In the genomic region with DNA sequence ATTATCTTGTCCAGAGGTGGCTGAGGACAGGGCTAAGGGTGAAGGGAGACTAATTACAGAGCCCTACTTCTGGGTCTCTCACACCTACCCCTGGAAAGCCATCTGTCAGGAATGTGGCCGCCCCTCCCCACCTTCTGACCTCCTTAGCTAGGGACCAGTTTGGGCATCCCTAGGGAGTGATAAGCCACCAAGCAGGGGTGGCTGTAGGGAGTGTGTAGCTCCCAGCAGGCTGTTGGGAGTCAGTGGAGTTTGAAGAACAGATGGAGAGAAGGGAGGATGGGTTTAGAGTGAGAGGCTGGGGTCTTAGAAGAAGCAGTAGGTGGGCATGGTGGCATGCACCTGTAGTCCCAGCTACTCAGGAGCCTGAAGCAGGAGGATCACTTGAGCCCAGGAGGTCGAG, we compare ENCODE assay signal across 13 cellular contexts. TPM values are rescaled to one million over a fixed set of nuclear protein-coding genes. Genes with fewer than 3 reads are reported as not detected.
DNase-seq lines count a peak whose midpoint lies in the region; ATAC-seq and TF ChIP-seq lines count a peak whose summit lies in the region.
"Had no signal": no experiment of that assay in that cellular context is flagged by ENCODE, and none has a peak within 500 bp of the region (broad histone marks: within the 10 kb centered on the region; RNA-seq: fewer than 3 reads in every experiment).

No MANE protein-coding gene starts in this region.

- H3K27ac ChIP-seq in CD8-positive, alpha-beta memory T cell (ENCODE audit: low read depth, low read length) = no peak overlapping the region
- H3K27ac ChIP-seq in colonic mucosa (no peak overlapping the region), RWPE1 (no peak overlapping the region)
- H3K27ac ChIP-seq: cardiac muscle cell, vagina had no signal

- CTCF ChIA-PET in CD8-positive, alpha-beta memory T cell (lab: Charles Lee) = no interaction called here
- CTCF ChIA-PET in RWPE1 (lab: Yijun Ruan, JAX) = interaction anchor here (0.6 to 3.1 kb wide), 4 partner anchors 10 to 655 kb away, joined by 3 to 11 read pairs (median 4); no protein-coding TSS in a partner anchor

- no peak for ATAC-seq in esophagus mucosa

- peaks cover 29% of the 10 kb centered on the region for H3K27me3 ChIP-seq in CD8-positive, alpha-beta memory T cell (ENCODE audit: insufficient read depth, low read length, poor library complexity, severe bottlenecking)
- no peaks in the 10 kb centered on the region for H3K27me3 ChIP-seq in colonic mucosa
- H3K27me3 ChIP-seq: vagina had no signal

- H3K27me3 Mint-ChIP-seq in CD8-positive, alpha-beta memory T cell = peaks cover 55 to 75% of the 10 kb centered on the region in 2 donors
- H3K27me3 Mint-ChIP-seq in IgD-negative memory B cell (peaks cover 38% of the 10 kb centered on the region), neural crest cell (ENCODE audit: low read depth) (peaks cover 13% of the 10 kb centered on the region)

- peak overlapping the region in 1 of 2 donors; percentile 73 for H3K9ac ChIP-seq in colonic mucosa (ENCODE audit: low read depth in 2 of 2, low read length in 2 of 2)

- no peak overlapping the region for H3K4me3 ChIP-seq in CD8-positive, alpha-beta memory T cell (ENCODE audit: low read length)
- H3K4me3 ChIP-seq in colonic mucosa = peak overlapping the region; percentile 79

- intact Hi-C loops in colonic mucosa (cut with DNase I) = no loop called here

- H3K36me3 Mint-ChIP-seq in CD8-positive, alpha-beta memory T cell = no peaks in the 10 kb centered on the region
- peaks cover 2% of the 10 kb centered on the region for H3K36me3 Mint-ChIP-seq in IgD-negative memory B cell
- no peaks in the 10 kb centered on the region for H3K36me3 Mint-ChIP-seq in neural crest cell (ENCODE audit: low read depth)

- H3K4me3 Mint-ChIP-seq in CD8-positive, alpha-beta memory T cell = peak overlapping the region; percentile 64 to 80 (median 76)
- H3K4me3 Mint-ChIP-seq in IgD-negative memory B cell (peak overlapping the region; percentile 70 to 89 (median 86)), neural crest cell (peak overlapping the region; percentile 85)

- no peak for DNase-seq in CD8-positive, alpha-beta memory T cell
- DNase-seq in colonic mucosa = no peak
- DNase-seq in neural crest cell (ENCODE audit: low read depth, low spot score) = no peak
- no peak for DNase-seq in RWPE1 (ENCODE audit: low spot score)
- no peak for DNase-seq in dermis blood vessel endothelial cell
- DNase-seq: activated CD8-positive, alpha-beta memory T cell treated with anti-CD3 and anti-CD28 coated beads, Interleukin-2, amount 50 U/mL, for 4 hours had no signal

- TF ChIP-seq CTCF in colonic mucosa (IDR thresholded peaks at IDR 0.05) (no peak), neural crest cell (conservative IDR thresholded peaks at IDR 0.05) (no peak), RWPE1 (conservative IDR thresholded peaks at IDR 0.05; ENCODE audit: low read depth) (no peak)

- H3K4me1 ChIP-seq in CD8-positive, alpha-beta memory T cell (ENCODE audit: insufficient read depth, low read length) = peaks cover 5% of the 10 kb centered on the region
- no peaks in the 10 kb centered on the region for H3K4me1 ChIP-seq in colonic mucosa
- H3K4me1 ChIP-seq: vagina had no signal

- no peaks in the 10 kb centered on the region for H3K36me3 ChIP-seq in CD8-positive, alpha-beta memory T cell (ENCODE audit: insufficient read depth, low read length)
- no peaks in the 10 kb centered on the region for H3K36me3 ChIP-seq in colonic mucosa
- H3K36me3 ChIP-seq: cardiac muscle cell, left lung, vagina had no signal

- no peaks in the 10 kb centered on the region for H3K9me3 ChIP-seq in CD8-positive, alpha-beta memory T cell (ENCODE audit: low read length)
- no peaks in the 10 kb centered on the region for H3K9me3 ChIP-seq in colonic mucosa
- H3K9me3 ChIP-seq: left lung, vagina had no signal

- peak overlapping the region in 2 of 8 donors; percentile 8 to 66 for H3K27ac Mint-ChIP-seq in CD8-positive, alpha-beta memory T cell
- peak overlapping the region in 1 of 3 donors; percentile 81 for H3K27ac Mint-ChIP-seq in IgD-negative memory B cell
- no peak overlapping the region for H3K27ac Mint-ChIP-seq in neural crest cell (ENCODE audit: unreplicated experiment)

- no peaks in the 10 kb centered on the region for H3K9me3 Mint-ChIP-seq in CD8-positive, alpha-beta memory T cell
- H3K9me3 Mint-ChIP-seq in IgD-negative memory B cell = no peaks in the 10 kb centered on the region
- no peaks in the 10 kb centered on the region for H3K9me3 Mint-ChIP-seq in neural crest cell

- POLR2A ChIA-PET in CD8-positive, alpha-beta memory T cell (lab: Charles Lee) = no interaction called here
- POLR2A ChIA-PET in RWPE1 (lab: Yijun Ruan, JAX; ENCODE audit: low non-redundant PET) = no interaction called here

- H3K4me1 Mint-ChIP-seq in CD8-positive, alpha-beta memory T cell = peaks cover 6 to 13% (median 12%) of the 10 kb centered on the region in 3 donors
- H3K4me1 Mint-ChIP-seq in IgD-negative memory B cell = peaks cover 0 to 6% (median 6%) of the 10 kb centered on the region in 3 donors
- H3K4me1 Mint-ChIP-seq in neural crest cell = peaks cover 52% of the 10 kb centered on the region

RNA-seq across cellular contexts. Expression of gene SERINC2, which starts 0.8 kb away (rescaled TPM):
- total RNA-seq in CD8-positive, alpha-beta memory T cell = under 1 TPM; 0.11 to 0.31 TPM
- polyA plus RNA-seq in CD8-positive, alpha-beta memory T cell = not detected
- not detected for polyA plus RNA-seq in IgD-negative memory B cell
- total RNA-seq in colonic mucosa (100 to 1,000 TPM; 203 to 212 TPM), neural crest cell (20.4 and 21.4 TPM in 2 replicates), dermis blood vessel endothelial cell (4.8 and 12.9 TPM in 2 replicates), esophagus mucosa (109 TPM)

RNA-seq across cellular contexts. Expression of gene FABP3, which starts 39.3 kb away (rescaled TPM):
- total RNA-seq in CD8-positive, alpha-beta memory T cell = not detected
- not detected for polyA plus RNA-seq in CD8-positive, alpha-beta memory T cell
- polyA plus RNA-seq in IgD-negative memory B cell = not detected
- 1 to 10 TPM; 2.8 to 4.7 TPM for total RNA-seq in colonic mucosa
- total RNA-seq in neural crest cell = 13.6 and 14.0 TPM in 2 replicates
- total RNA-seq in dermis blood vessel endothelial cell = 0.51 and 1.1 TPM in 2 replicates
- 0.36 TPM for total RNA-seq in esophagus mucosa
- total RNA-seq: Daoy, HT-29 had no signal
